Comparison of ENCODE assay signal across 19 cellular contexts in genomic region chr6:72832271-72832670, GRCh38.
"Had no signal": no experiment of that assay in that cellular context is flagged by ENCODE, and none has a peak within 500 bp of the region (broad histone marks: within the 10 kb centered on the region; RNA-seq: fewer than 3 reads in every experiment).

No MANE protein-coding gene starts in this region.

- H3K4me1 Mint-ChIP-seq: activated CD8-positive, alpha-beta memory T cell treated with anti-CD3 and anti-CD28 coated beads, Interleukin-2, amount 10 ng/mL, durations not matched to agents 7 days and 5 days; brain; nephron progenitor cell; T-cell had no signal

- H3K4me1 ChIP-seq: transverse colon had no signal

- H3K9me3 ChIP-seq: esophagus muscularis mucosa, transverse colon had no signal

- ATAC-seq: activated CD8-positive, alpha-beta memory T cell treated with anti-CD3 and anti-CD28 coated beads, Interleukin-2, amount 10 ng/mL, durations not matched to agents 7 days and 5 days; foreskin keratinocyte; stimulated activated memory B cell treated with anti-CD40 and anti-IgM and Interleukin-4, amounts not matched to agents 10 μg/mL and 1 μg/mL and 100 μg/mL, for 72 hours; T-cell had no signal

- H3K4me3 Mint-ChIP-seq: activated CD8-positive, alpha-beta memory T cell treated with anti-CD3 and anti-CD28 coated beads, Interleukin-2, amount 10 ng/mL, durations not matched to agents 7 days and 5 days; activated naive CD4-positive, alpha-beta T cell treated with anti-CD3 and anti-CD28 coated beads, Interleukin-2, amount 50 U/mL, for 24 hours; brain; central memory CD8-positive, alpha-beta T cell; nephron progenitor cell; stimulated activated memory B cell treated with anti-CD40 and anti-IgM and Interleukin-4, amounts not matched to agents 10 μg/mL and 1 μg/mL and 100 μg/mL, for 72 hours; T-cell had no signal

- H3K36me3 ChIP-seq: esophagus muscularis mucosa, transverse colon had no signal

- H3K4me3 ChIP-seq: esophagus muscularis mucosa, transverse colon had no signal

- H3K27ac ChIP-seq: esophagus muscularis mucosa, foreskin keratinocyte, transverse colon had no signal

- H3K36me3 Mint-ChIP-seq: activated CD8-positive, alpha-beta memory T cell treated with anti-CD3 and anti-CD28 coated beads, Interleukin-2, amount 10 ng/mL, durations not matched to agents 7 days and 5 days; brain had no signal

- DNase-seq: activated CD4-positive, CD25-positive, alpha-beta regulatory T cell treated with anti-CD3 and anti-CD28 coated beads, Interleukin-2, amount 50 U/mL, for 72 hours; activated CD8-positive, alpha-beta memory T cell treated with anti-CD3 and anti-CD28 coated beads, Interleukin-2, amount 10 ng/mL, durations not matched to agents 7 days and 5 days; activated T-cell treated with anti-CD3 and anti-CD28 coated beads, Interleukin-2, amount 50 U/mL, for 1 hour; amniotic stem cell; cortex of kidney; effector CD4-positive, alpha-beta T cell; foreskin keratinocyte; head of caudate nucleus; immature natural killer cell; nephron progenitor cell; stimulated activated CD4-positive, alpha-beta T cell treated with anti-CD3 and anti-CD28 coated beads, Interleukin-2, amount 100 ng/mL, for 48 hours; T-cell; T-helper 9 cell; transverse colon had no signal

- H3K27ac Mint-ChIP-seq: activated CD8-positive, alpha-beta memory T cell treated with anti-CD3 and anti-CD28 coated beads, Interleukin-2, amount 10 ng/mL, durations not matched to agents 7 days and 5 days; activated naive CD4-positive, alpha-beta T cell treated with anti-CD3 and anti-CD28 coated beads, Interleukin-2, amount 50 U/mL, for 24 hours; brain; immature natural killer cell; nephron progenitor cell; stimulated activated memory B cell treated with anti-CD40 and anti-IgM and Interleukin-4, amounts not matched to agents 10 μg/mL and 1 μg/mL and 100 μg/mL, for 72 hours; T-cell had no signal

- H3K27me3 Mint-ChIP-seq: activated CD8-positive, alpha-beta memory T cell treated with anti-CD3 and anti-CD28 coated beads, Interleukin-2, amount 10 ng/mL, durations not matched to agents 7 days and 5 days; activated naive CD4-positive, alpha-beta T cell treated with anti-CD3 and anti-CD28 coated beads, Interleukin-2, amount 50 U/mL, for 24 hours; brain; central memory CD8-positive, alpha-beta T cell; stimulated activated memory B cell treated with anti-CD40 and anti-IgM and Interleukin-4, amounts not matched to agents 10 μg/mL and 1 μg/mL and 100 μg/mL, for 72 hours; T-cell had no signal

- H3K27me3 ChIP-seq: esophagus muscularis mucosa, foreskin keratinocyte, transverse colon had no signal
